ENCODE assay signal across 3 cellular contexts in genomic region chr5:107369622-107370021, GRCh38.
TF ChIP-seq lines count a peak whose summit lies in the region.

No MANE protein-coding gene starts in this region.

TF ChIP-seq in A549, 52 proteins besides CTCF, POLR2A, EP300 and RAD21 (continued from another document):
- peak; percentile 66 for TF ChIP-seq USF2 (IDR thresholded peaks at IDR 0.05)
- TF ChIP-seq MAFK (IDR thresholded peaks at IDR 0.05; ENCODE audit: partially characterized antibody): peak; percentile 79

TF ChIP-seq in Ishikawa, 13 proteins besides CTCF, POLR2A, EP300 and RAD21 (continued from another document):
- peak; percentile 77 for TF ChIP-seq USF1 (IDR thresholded peaks at IDR 0.05)

TF ChIP-seq in GM12878, 131 proteins besides CTCF, POLR2A, EP300 and RAD21 (continued from another document):
- TF ChIP-seq USF2 (IDR thresholded peaks at IDR 0.05; ENCODE audit: borderline replicate concordance, low read depth, low read length): peak; percentile 2; the same call in 1 of the 2 replicates
